Comparison of ENCODE assay signal across 8 cellular contexts in genomic region chr1:210448293-210448892, GRCh38.
A peak's percentile ranks its signal among the peaks of the same experiment; 100 is the strongest.
DNase-seq lines count a peak whose midpoint lies in the region; ATAC-seq and TF ChIP-seq lines count a peak whose summit lies in the region.

No MANE protein-coding gene starts in this region.

- H3K4me1 Mint-ChIP-seq in endodermal cell (peaks cover 5% of the 10 kb centered on the region), nephron (peaks cover 13% of the 10 kb centered on the region)

- intact Hi-C loops in colonic mucosa (cut with DNase I) = no loop called here

- H3K27ac Mint-ChIP-seq in endodermal cell (no peak overlapping the region), nephron (no peak overlapping the region)

- DNase-seq in activated gamma-delta T cell treated with Interleukin-2 at 50 U/mL for 16 hours (peak; percentile 13), activated gamma-delta T cell (lab: John Stamatoyannopoulos, UW) (no peak), Kasumi-1 (lab: John Stamatoyannopoulos, UW) (peak; percentile 48 to 69), Peyer's patch (no peak), endodermal cell (peak; percentile 73), colonic mucosa (no peak)

- H3K36me3 ChIP-seq in Peyer's patch (no peaks in the 10 kb centered on the region), endodermal cell (ENCODE audit: control insufficient read depth, insufficient read depth, low read length) (no peaks in the 10 kb centered on the region), colonic mucosa (no peaks in the 10 kb centered on the region)

- ATAC-seq in HG03342 (IDR thresholded peaks at IDR 0.05; ENCODE audit: unreplicated experiment) = no peak

- H3K9me3 ChIP-seq in Peyer's patch = no peaks in the 10 kb centered on the region
- H3K9me3 ChIP-seq in endodermal cell (ENCODE audit: control insufficient read depth, low read length) = no peaks in the 10 kb centered on the region
- no peaks in the 10 kb centered on the region for H3K9me3 ChIP-seq in colonic mucosa

- H3K4me3 Mint-ChIP-seq in endodermal cell = no peak overlapping the region
- no peak overlapping the region for H3K4me3 Mint-ChIP-seq in nephron

- H3K27ac ChIP-seq in Peyer's patch (no peak overlapping the region), endodermal cell (ENCODE audit: low read depth, low read length) (no peak overlapping the region), colonic mucosa (no peak overlapping the region)

- H3K27me3 Mint-ChIP-seq in endodermal cell (ENCODE audit: insufficient read depth) (no peaks in the 10 kb centered on the region), nephron (ENCODE audit: low read depth) (peaks cover 6% of the 10 kb centered on the region)

- H3K27me3 ChIP-seq in Peyer's patch (no peaks in the 10 kb centered on the region), endodermal cell (ENCODE audit: control insufficient read depth, insufficient read depth, low read length, poor library complexity, severe bottlenecking) (peaks cover 8% of the 10 kb centered on the region), colonic mucosa (no peaks in the 10 kb centered on the region)

- H3K36me3 Mint-ChIP-seq in endodermal cell (ENCODE audit: low read depth) = no peaks in the 10 kb centered on the region
- peaks cover 6% of the 10 kb centered on the region for H3K36me3 Mint-ChIP-seq in nephron (ENCODE audit: low read depth)

- H3K9me3 Mint-ChIP-seq in endodermal cell = peaks cover 1% of the 10 kb centered on the region
- H3K9me3 Mint-ChIP-seq in nephron = no peaks in the 10 kb centered on the region

- WGBS in endodermal cell (ENCODE audit: insufficient coverage in 1 of 2, insufficient read length in 1 of 2), 2 experiments = 56 to 63% methylated on average over 2 to 4 of the region's 4 CpGs

- no peak for TF ChIP-seq POLR2A in Peyer's patch (IDR thresholded peaks at IDR 0.05)

- H3K4me3 ChIP-seq in Peyer's patch (no peak overlapping the region), endodermal cell (ENCODE audit: low read length) (no peak overlapping the region), colonic mucosa (no peak overlapping the region)

- H3K4me1 ChIP-seq in Peyer's patch (no peaks in the 10 kb centered on the region), endodermal cell (ENCODE audit: control insufficient read depth, insufficient read depth, low read length) (no peaks in the 10 kb centered on the region), colonic mucosa (no peaks in the 10 kb centered on the region)

- peak in 4 of 6 experiments; percentile 39 to 59 (median 47) for TF ChIP-seq CTCF in Peyer's patch (IDR thresholded peaks at IDR 0.05)
- peak; percentile 86 for TF ChIP-seq CTCF in endodermal cell (conservative IDR thresholded peaks at IDR 0.05)
- peak; percentile 66 to 76 (median 75) for TF ChIP-seq CTCF in nephron (IDR thresholded peaks at IDR 0.05; ENCODE audit: unreplicated experiment in 3 of 3)
- TF ChIP-seq CTCF in colonic mucosa (IDR thresholded peaks at IDR 0.05) = no peak

- H3K9ac ChIP-seq in endodermal cell (ENCODE audit: extremely low read depth, low read length, poor library complexity, severe bottlenecking) = no peak overlapping the region
- no peak overlapping the region for H3K9ac ChIP-seq in colonic mucosa (ENCODE audit: low read depth in 2 of 2, low read length in 2 of 2)

Comparison
In these comparisons a context has a peak if more than half of its experiments do, and no peak if none do; other contexts are left out.
1. DNase-seq: peak in activated gamma-delta T cell treated with Interleukin-2 at 50 U/mL for 16 hours (single experiment), Kasumi-1 (2 of 2) and endodermal cell (single experiment); none in activated gamma-delta T cell (single experiment), Peyer's patch (0 of 3) and colonic mucosa (single experiment).